ENCODE assay signal across 22 cellular contexts in the genomic region with DNA sequence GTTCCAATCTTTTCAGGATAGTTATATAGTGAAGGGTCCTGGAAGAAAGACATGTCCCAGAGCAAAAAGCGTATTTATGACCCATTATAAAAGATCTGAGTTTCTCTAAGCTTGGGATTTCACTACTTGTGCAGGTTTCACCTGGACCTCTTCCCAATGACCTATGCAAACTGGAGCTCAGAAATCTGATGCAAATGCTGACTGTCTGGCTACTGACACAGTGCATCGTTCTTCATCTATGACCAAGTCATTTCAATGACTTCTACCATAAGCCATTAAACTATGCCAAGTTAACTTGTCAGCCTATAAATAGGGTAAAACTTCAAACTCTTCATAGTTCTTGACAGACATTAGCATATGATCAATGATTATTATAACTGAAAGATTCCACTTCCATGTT.
"Had no signal": no experiment of that assay in that cellular context is flagged by ENCODE, and none has a peak within 500 bp of the region (broad histone marks: within the 10 kb centered on the region; RNA-seq: fewer than 3 reads in every experiment).

No MANE protein-coding gene starts in this region.

- H3K9ac ChIP-seq: parathyroid adenoma had no signal

- H3K9me3 Mint-ChIP-seq: effector memory CD8-positive, alpha-beta T cell; natural killer cell treated with Interleukin-12 subunit alpha and Interleukin-12 subunit beta and Interleukin-15 and Interleukin-18, amount 100 ng/mL, for 72 hours had no signal

- H3K4me2 ChIP-seq: hepatocyte had no signal

- H3K27me3 Mint-ChIP-seq: effector memory CD8-positive, alpha-beta T cell; natural killer cell treated with Interleukin-12 subunit alpha and Interleukin-12 subunit beta and Interleukin-15 and Interleukin-18, amount 100 ng/mL, for 72 hours had no signal

- H3K4me3 ChIP-seq: hepatocyte, lung, psoas muscle, skin epidermis, stomach had no signal

- ATAC-seq: effector memory CD8-positive, alpha-beta T cell; left cardiac atrium; left ventricle myocardium superior; natural killer cell treated with Interleukin-12 subunit alpha and Interleukin-12 subunit beta and Interleukin-15 and Interleukin-18, amount 100 ng/mL, for 72 hours; sciatic nerve had no signal

- H2AFZ ChIP-seq: hepatocyte, parathyroid adenoma had no signal

- H3K9me3 ChIP-seq: psoas muscle had no signal

- DNase-seq: effector memory CD8-positive, alpha-beta T cell; foreskin melanocyte; head of caudate nucleus; kidney; left cardiac atrium; left ventricle myocardium superior; mesenchymal stem cell; midbrain; occipital lobe; psoas muscle; retina; stimulated activated CD4-positive, alpha-beta T cell treated with anti-CD3 and anti-CD28 coated beads, Interleukin-2, amount 100 ng/mL, for 24 hours; stimulated activated CD4-positive, alpha-beta T cell treated with anti-CD3 and anti-CD28 coated beads, Interleukin-4, amount 100 ng/mL, for 4 hours; stimulated activated naive CD4-positive, alpha-beta T cell; stomach; trophoblast cell had no signal

- H3K27me3 ChIP-seq: hepatocyte, stomach had no signal

- H3K27ac ChIP-seq: hepatocyte, parathyroid adenoma, psoas muscle, skin epidermis, stomach had no signal

- H3K4me3 Mint-ChIP-seq: effector memory CD8-positive, alpha-beta T cell; natural killer cell treated with Interleukin-12 subunit alpha and Interleukin-12 subunit beta and Interleukin-15 and Interleukin-18, amount 100 ng/mL, for 72 hours had no signal
